31 cellular contexts compared by ENCODE assay signal in the genomic region with DNA sequence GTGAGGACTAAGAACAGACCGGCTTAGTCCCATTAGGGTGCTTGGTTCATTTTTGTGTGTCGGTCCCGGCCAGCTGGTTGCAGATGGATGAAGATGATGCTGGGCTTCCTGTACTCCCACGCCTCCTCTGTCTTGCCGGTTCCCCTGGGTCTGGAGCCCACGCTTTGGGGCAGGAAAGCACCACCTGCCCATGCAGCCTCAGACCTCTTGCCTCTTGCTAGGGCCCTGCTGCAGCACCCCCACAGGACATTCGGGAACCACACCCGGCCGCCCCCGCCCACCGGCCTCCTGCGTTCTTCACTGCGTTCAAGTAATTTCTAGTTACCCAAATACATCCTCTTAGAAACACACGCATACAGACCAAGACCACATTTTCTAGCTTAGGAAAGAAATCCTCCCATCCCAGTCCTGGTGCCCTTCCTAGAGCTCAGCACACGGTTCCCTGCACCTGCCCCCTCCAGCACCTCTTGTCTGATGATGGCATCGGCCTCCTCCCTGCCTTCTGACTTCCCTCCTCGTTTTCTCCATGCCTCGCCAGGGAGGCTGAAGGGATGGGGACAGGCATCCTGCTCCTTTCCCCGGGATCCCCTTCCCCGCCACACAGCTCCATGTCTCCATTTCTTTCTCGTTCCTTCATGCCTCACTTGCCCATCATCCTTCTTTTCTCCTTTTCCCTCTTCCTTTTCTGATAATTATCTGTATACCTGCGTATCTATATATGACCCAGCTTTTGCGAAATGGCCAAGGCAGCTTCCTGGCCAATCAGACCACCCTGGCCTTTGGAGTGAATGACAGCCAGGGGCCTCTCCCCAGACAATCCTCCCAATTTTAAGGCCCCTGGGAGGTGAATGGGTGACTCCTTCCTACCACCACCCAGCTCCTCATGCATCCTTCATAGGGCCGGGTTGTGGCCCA. TPM values are rescaled to one million over a fixed set of nuclear protein-coding genes. Genes with fewer than 3 reads are reported as not detected.
DNase-seq lines count a peak whose midpoint lies in the region; ATAC-seq, FAIRE-seq and TF ChIP-seq lines count a peak whose summit lies in the region.
"Had no signal": no experiment of that assay in that cellular context is flagged by ENCODE, and none has a peak within 500 bp of the region (broad histone marks: within the 10 kb centered on the region; RNA-seq: fewer than 3 reads in every experiment).

No MANE protein-coding gene starts in this region.

- in situ Hi-C loops in K562 (cut with MboI): no loop called here

- TF ChIP-seq POLR2A in K562 (conservative IDR thresholded peaks at IDR 0.05): no peak
- TF ChIP-seq POLR2A in testis (IDR thresholded peaks at IDR 0.05): no peak

- ATAC-seq in Right ventricle myocardium superior (ENCODE audit: poor library complexity) (no peak), HG02852 (IDR thresholded peaks at IDR 0.05; ENCODE audit: unreplicated experiment) (peak; percentile 53), K562 (no peak)
- ATAC-seq: lower lobe of right lung, pancreas had no signal

- TF ChIP-seq CTCF in left ventricle myocardium inferior (IDR thresholded peaks at IDR 0.05; ENCODE audit: borderline replicate concordance) (peak; percentile 13), K562 (IDR thresholded peaks at IDR 0.05 in 2 of 3, conservative IDR thresholded peaks at IDR 0.05 in 1 of 3; ENCODE audit: insufficient read depth in 2 of 3, low read depth in 1 of 3, low read length in 3 of 3) (0 out of 6 replicates have a peak, but pooled peaks of 1 of the 3 experiments have one; percentile 2), testis (IDR thresholded peaks at IDR 0.05) (no peak), kidney (IDR thresholded peaks at IDR 0.05; ENCODE audit: borderline replicate concordance, extremely low read depth, insufficient read depth) (no peak)

- no peak overlapping the region for H3K4me2 ChIP-seq in K562 (ENCODE audit: insufficient read depth, low read length)

- H3K27ac ChIP-seq in left ventricle myocardium inferior (replicated peaks): no peak overlapping the region
- H3K27ac ChIP-seq in K562 (ENCODE audit: extremely low read depth, low read depth, low read length): no peak overlapping the region
- no peak overlapping the region for H3K27ac ChIP-seq in testis
- H3K27ac ChIP-seq in kidney (ENCODE audit: low read depth in 2 of 2, low read length in 2 of 2): no peak overlapping the region
- H3K27ac ChIP-seq: lower lobe of right lung, pancreas, stomach, tibial artery had no signal

- no peak for TF ChIP-seq RAD21 in K562 (CRISPR knock-in tag; conservative IDR thresholded peaks at IDR 0.05 in 1 of 2, IDR thresholded peaks at IDR 0.05 in 1 of 2)

- no peaks in the 10 kb centered on the region; the same call in 1 of the 2 replicates for H4K20me1 ChIP-seq in K562 (replicated peaks; ENCODE audit: control insufficient read depth, insufficient read depth, low read length)

- no peak for FAIRE-seq in K562 (lab: Jason Lieb, UNC)
- no peak for FAIRE-seq in kidney (lab: Jason Lieb, UNC)
- FAIRE-seq: colon, pancreas, small intestine had no signal

- H3K9me1 ChIP-seq in K562 (ENCODE audit: control insufficient read depth, insufficient read depth, low read length): no peaks in the 10 kb centered on the region

- H2AFZ ChIP-seq in K562 (ENCODE audit: low read depth, low read length): no peak overlapping the region

- H3K79me2 ChIP-seq in K562 (ENCODE audit: control insufficient read depth, insufficient read depth, low read length): no peaks in the 10 kb centered on the region

- DNase-seq in left ventricle myocardium inferior (no peak), Right ventricle myocardium superior (no peak), K562 (ENCODE audit: extremely low read depth in 1 of 4, low spot score in 3 of 4) (peak in 2 of 4 experiments; percentile 10 to 13), testis (no peak), AG08396 (ENCODE audit: low spot score) (no peak), kidney (no peak), NCI-H446 treated with DMSO at 0.1 percent for 48 hours (lab: John Stamatoyannopoulos, UW) (no peak)
- DNase-seq: activated CD4-positive, alpha-beta T cell treated with anti-CD3 and anti-CD28 coated beads for 4 hours; activated effector memory CD4-positive, alpha-beta T cell treated with Interleukin-2 at 50 U/mL for 16 hours; activated T-cell treated with anti-CD3 and anti-CD28 coated beads for 4 hours; anterior cingulate cortex; CD4-positive, alpha-beta memory T cell; effector CD8-positive, alpha-beta T cell; head of caudate nucleus; KG1; lower lobe of right lung; MG63; NCI-H1436 treated with DMSO at 0.1 percent for 48 hours; NCI-H2107; pancreas; retina; small intestine; stomach; tibial artery had no signal

- no peaks in the 10 kb centered on the region for H3K9me3 ChIP-seq in left ventricle myocardium inferior (replicated peaks)
- H3K9me3 ChIP-seq in K562 (replicated peaks; ENCODE audit: control insufficient read depth, insufficient read depth, low read depth, low read length): no peaks in the 10 kb centered on the region
- no peaks in the 10 kb centered on the region for H3K9me3 ChIP-seq in testis
- no peaks in the 10 kb centered on the region for H3K9me3 ChIP-seq in kidney (ENCODE audit: control insufficient read depth in 1 of 2, low read length in 2 of 2)
- H3K9me3 ChIP-seq: lower lobe of right lung, MG63, pancreas, stomach, tibial artery had no signal

- H3K9ac ChIP-seq in K562 (ENCODE audit: insufficient read depth in 1 of 2, low read depth in 2 of 2, low read length in 2 of 2): no peak overlapping the region
- H3K9ac ChIP-seq in kidney (ENCODE audit: low read length in 2 of 2): no peak overlapping the region

- H3K4me3 ChIP-seq in left ventricle myocardium inferior (no peak overlapping the region), K562 (no peak overlapping the region), testis (no peak overlapping the region), kidney (ENCODE audit: low read length in 2 of 2) (no peak overlapping the region)
- H3K4me3 ChIP-seq: lower lobe of right lung, MG63, pancreas, stomach, tibial artery had no signal

- TF ChIP-seq EP300 in K562 (IDR thresholded peaks at IDR 0.05; ENCODE audit: low read length): no peak

- WGBS in K562 (ENCODE audit: insufficient coverage, low coverage, missing lambda C conversion rate): 0% methylated on average over 18 of the region's 24 CpGs
- WGBS in testis, 2 donors: 74 to 78% methylated on average over 24 of the region's 24 CpGs

- H3K36me3 ChIP-seq in left ventricle myocardium inferior (no peaks in the 10 kb centered on the region), K562 (ENCODE audit: control insufficient read depth, insufficient read depth, low read length) (no peaks in the 10 kb centered on the region), testis (ENCODE audit: low read depth, missing control alignments) (no peaks in the 10 kb centered on the region), kidney (ENCODE audit: control insufficient read depth in 1 of 2, insufficient read depth in 2 of 2, low read length in 2 of 2) (no peaks in the 10 kb centered on the region)
- H3K36me3 ChIP-seq: lower lobe of right lung, MG63, pancreas, tibial artery had no signal

- POLR2A ChIA-PET in K562 (lab: Yijun Ruan, JAX): interaction anchor here (0.6 kb wide), 1 partner anchor 23 kb away, joined by 3 read pairs; no protein-coding TSS in a partner anchor

- CTCF ChIA-PET in K562 (lab: Yijun Ruan, JAX; ENCODE audit: low intra/inter-chr PET ratio): no interaction called here

- H3K4me1 ChIP-seq in left ventricle myocardium inferior: peaks cover 8% of the 10 kb centered on the region
- H3K4me1 ChIP-seq in K562 (replicated peaks in 1 of 2; ENCODE audit: control insufficient read depth in 2 of 2, insufficient read depth in 2 of 2, low read length in 2 of 2): no peaks in the 10 kb centered on the region
- H3K4me1 ChIP-seq in testis: peaks cover 3% of the 10 kb centered on the region
- no peaks in the 10 kb centered on the region for H3K4me1 ChIP-seq in kidney (ENCODE audit: control insufficient read depth in 1 of 2, insufficient read depth in 1 of 2, low read depth in 1 of 2, low read length in 2 of 2)
- H3K4me1 ChIP-seq: pancreas had no signal

- H3K27me3 ChIP-seq in left ventricle myocardium inferior (ENCODE audit: low read depth) (peaks cover 34% of the 10 kb centered on the region), K562 (ENCODE audit: control insufficient read depth in 2 of 2, insufficient read depth in 2 of 2, low read length in 2 of 2) (peaks cover 2 to 39% of the 10 kb centered on the region in 2 experiments; a peak in 3 of 5 replicates), testis (no peaks in the 10 kb centered on the region)
- H3K27me3 ChIP-seq: MG63, pancreas had no signal

- no TSS peak for BruUV-seq in K562 (replicated peaks; lab: Mats Ljungman, UMichigan)

- intact Hi-C loops in left ventricle myocardium inferior (cut with micrococcal nuclease) (loop anchor here (10.0 kb wide), 1 partner anchor 321 kb away; no protein-coding TSS in a partner anchor), Right ventricle myocardium superior (cut with DNase I) (no loop called here), K562 (cut with micrococcal nuclease) (loop anchor here (10.0 kb wide), 1 partner anchor 331 kb away; a partner anchor contains a TSS), testis (cut with DNase I; ENCODE audit: low total_unique reads) (no loop called here), kidney (cut with DNase I) (no loop called here)

RNA-seq across cellular contexts. Expression of a gene that starts 30.9 kb away (rescaled TPM):
- total RNA-seq in left ventricle myocardium inferior: 0.16 TPM
- total RNA-seq in Right ventricle myocardium superior: not detected
- total RNA-seq in K562 (2011; cell fraction: chromatin; rRNA removed; ENCODE audit: low replicate concordance): not detected in 2 replicates
- not detected in 2 replicates for total RNA-seq in K562 (2011; cell fraction: nucleolus; rRNA removed)
- total RNA-seq in K562 (2011; cell fraction: nucleoplasm; rRNA removed): not detected in 2 replicates
- total RNA-seq in K562 (2014; rRNA removed): not detected in 2 replicates
- not detected in 2 replicates for total RNA-seq in K562 (2014; rRNA removed; fragmentation: Illumina TruSeq; extraction: Trizol)
- total RNA-seq in K562 (2015; rRNA removed; fragmentation: Illumina TruSeq; extraction: Trizol): not detected in 2 replicates
- total RNA-seq in K562 (2021): 0.49 TPM in 1 of 2 replicates, not detected in the other
- 0.16 TPM in 1 of 2 replicates, not detected in the other for polyA plus RNA-seq in K562 (2011; rRNA removed)
- 0.04 TPM in 1 of 2 replicates, not detected in the other for polyA plus RNA-seq in K562 (2011; cell fraction: cytosol; rRNA removed)
- 0.17 and 0.30 TPM in 2 replicates for polyA plus RNA-seq in K562 (2011; cell fraction: nucleus; rRNA removed)
- not detected in 2 replicates for polyA plus RNA-seq in K562 (2012)
- polyA plus RNA-seq in K562 (2014; fragmentation: Illumina TruSeq; extraction: Trizol): not detected in 2 replicates
- not detected for polyA plus RNA-seq in K562 (2014; fragmentation: Nextera tagmentation; extraction: Ambion mirVana)
- polyA plus RNA-seq in K562 (2014; rRNA removed): 0.43 TPM in 1 of 2 replicates, not detected in the other
- polyA minus RNA-seq in K562 (2011; rRNA and poly(A)+ RNA removed): not detected in 2 replicates
- polyA minus RNA-seq in K562 (2011; cell fraction: cytosol; rRNA and poly(A)+ RNA removed): not detected in 2 replicates
- not detected in 2 replicates for polyA minus RNA-seq in K562 (2011; cell fraction: nucleus; rRNA and poly(A)+ RNA removed)
- total RNA-seq in testis: under 1 TPM in 1 of 2 donors, not detected in 1; 0.19 TPM
- polyA plus RNA-seq in testis (ENCODE audit: insufficient read depth, low read depth, low replicate concordance): 0.41 TPM
- total RNA-seq in kidney: 0.60 TPM
- 0.41 TPM for polyA plus RNA-seq in kidney (ENCODE audit: insufficient read depth, low read depth, low replicate concordance)
- total RNA-seq: A172; CD4-positive, alpha-beta memory T cell; epithelial cell of proximal tubule; HT1080; kidney epithelial cell; mononuclear cell had no signal
- polyA plus RNA-seq: CD4-positive, alpha-beta memory T cell had no signal

RNA-seq across cellular contexts. Expression of a gene that starts 58.4 kb away (rescaled TPM):
- 115 TPM for total RNA-seq in left ventricle myocardium inferior
- total RNA-seq in Right ventricle myocardium superior: 95.2 TPM
- total RNA-seq in K562 (2011; cell fraction: chromatin; rRNA removed; ENCODE audit: low replicate concordance): not detected in 2 replicates
- total RNA-seq in K562 (2011; cell fraction: nucleolus; rRNA removed): not detected in 2 replicates
- not detected in 2 replicates for total RNA-seq in K562 (2011; cell fraction: nucleoplasm; rRNA removed)
- not detected in 2 replicates for total RNA-seq in K562 (2014; rRNA removed)
- not detected in 2 replicates for total RNA-seq in K562 (2014; rRNA removed; fragmentation: Illumina TruSeq; extraction: Trizol)
- total RNA-seq in K562 (2015; rRNA removed; fragmentation: Illumina TruSeq; extraction: Trizol): not detected in 2 replicates
- total RNA-seq in K562 (2021): 0.07 TPM in 1 of 2 replicates, not detected in the other
- polyA plus RNA-seq in K562 (2011; rRNA removed): not detected in 2 replicates
- not detected in 2 replicates for polyA plus RNA-seq in K562 (2011; cell fraction: cytosol; rRNA removed)
- polyA plus RNA-seq in K562 (2011; cell fraction: nucleus; rRNA removed): not detected in 2 replicates
- polyA plus RNA-seq in K562 (2012): not detected in 2 replicates
- not detected in 2 replicates for polyA plus RNA-seq in K562 (2014; fragmentation: Illumina TruSeq; extraction: Trizol)
- polyA plus RNA-seq in K562 (2014; fragmentation: Nextera tagmentation; extraction: Ambion mirVana): not detected
- not detected in 2 replicates for polyA plus RNA-seq in K562 (2014; rRNA removed)
- not detected in 2 replicates for polyA minus RNA-seq in K562 (2011; rRNA and poly(A)+ RNA removed)
- not detected in 2 replicates for polyA minus RNA-seq in K562 (2011; cell fraction: cytosol; rRNA and poly(A)+ RNA removed)
- not detected in 2 replicates for polyA minus RNA-seq in K562 (2011; cell fraction: nucleus; rRNA and poly(A)+ RNA removed)
- 10 to 100 TPM; 14.8 to 17.8 TPM for total RNA-seq in testis
- polyA plus RNA-seq in testis (ENCODE audit: insufficient read depth, low read depth, low replicate concordance): 7.8 TPM
- total RNA-seq in kidney: 180 TPM
- polyA plus RNA-seq in kidney (ENCODE audit: insufficient read depth, low read depth, low replicate concordance): 52.5 TPM
- total RNA-seq: A172; CD4-positive, alpha-beta memory T cell; mononuclear cell had no signal
- polyA plus RNA-seq: CD4-positive, alpha-beta memory T cell had no signal

Comparison
In these comparisons a context has a peak if more than half of its experiments do, and no peak if none do; other contexts are left out.
1. intact Hi-C loops: an anchor here in left ventricle myocardium inferior (10.0 kb wide) and K562 (10.0 kb wide); none called in Right ventricle myocardium superior, testis and kidney.
2. RNA of a gene that starts 58.4 kb away (total RNA-seq): 180 TPM in kidney (single experiment), 115 TPM in left ventricle myocardium inferior (single experiment), 95.2 TPM in Right ventricle myocardium superior (single experiment) and 14.8 to 17.8 TPM in testis; 0.07 TPM in K562; every median in the first group is over 10 times any median in the second.